Comparison of ENCODE assay signal across 19 cellular contexts in the genomic region with DNA sequence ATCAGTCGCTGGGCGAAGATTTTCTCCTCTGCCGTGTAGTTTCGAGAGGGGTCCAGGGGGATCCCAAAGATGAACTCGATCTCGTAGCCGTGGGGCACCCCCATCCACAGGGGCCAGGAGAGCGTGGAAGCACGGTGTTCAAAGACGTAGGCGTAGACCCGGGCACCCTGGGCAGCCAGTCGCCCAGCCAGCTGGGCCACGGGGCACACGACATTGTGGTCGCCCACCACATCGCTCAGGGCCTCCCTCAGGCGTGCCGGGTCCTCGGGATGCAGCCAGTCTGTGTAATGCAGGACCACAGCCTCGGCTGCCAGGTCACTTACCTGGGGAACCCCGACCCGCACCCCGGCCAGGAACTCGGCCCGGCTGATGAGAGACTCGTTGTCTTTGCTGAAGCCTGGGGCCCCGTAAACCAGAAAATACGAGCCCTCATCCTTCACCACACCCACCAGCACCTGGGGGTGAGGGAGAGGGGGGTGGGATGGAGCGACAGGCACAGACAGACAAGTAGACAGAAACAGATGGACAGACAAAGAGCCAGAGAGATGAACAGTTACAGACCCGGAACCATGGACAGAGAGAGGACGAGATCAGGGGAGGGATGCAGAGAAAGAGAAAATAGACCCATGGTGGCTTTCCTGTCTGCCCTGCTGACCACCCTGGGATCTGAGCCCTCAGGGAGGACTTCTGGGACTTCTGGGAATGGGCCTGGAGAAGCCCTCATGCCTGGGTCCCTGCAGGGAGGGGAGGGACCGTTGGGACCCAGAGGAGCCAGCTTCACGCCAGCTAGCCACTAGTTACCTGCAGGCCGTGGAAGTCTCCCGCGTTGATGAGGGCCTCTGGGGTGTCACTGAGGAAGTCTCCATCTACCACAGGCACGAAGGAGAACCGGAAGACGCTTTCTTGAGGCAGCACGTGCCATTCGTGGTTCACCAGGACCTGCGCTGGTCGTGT. TPM values are rescaled to one million over a fixed set of nuclear protein-coding genes. Genes with fewer than 3 reads are reported as not detected.
A peak's percentile ranks its signal among the peaks of the same experiment; 100 is the strongest.
DNase-seq lines count a peak whose midpoint lies in the region; ATAC-seq and TF ChIP-seq lines count a peak whose summit lies in the region.
"Had no signal": no experiment of that assay in that cellular context is flagged by ENCODE, and none has a peak within 500 bp of the region (broad histone marks: within the 10 kb centered on the region; RNA-seq: fewer than 3 reads in every experiment).

No MANE protein-coding gene starts in this region.

- H4K20me1 ChIP-seq in hepatocyte (ENCODE audit: insufficient read depth, poor library complexity, severe bottlenecking) = no peaks in the 10 kb centered on the region

- peak; percentile 15 for DNase-seq in D341Med (ENCODE audit: low spot score)
- DNase-seq in glutamatergic neuron = no peak
- no peak for DNase-seq in psoas muscle
- no peak for DNase-seq in hepatocyte (ENCODE audit: low spot score)
- no peak for DNase-seq in Peyer's patch
- no peak for DNase-seq in immature natural killer cell
- DNase-seq: activated CD4-positive, alpha-beta memory T cell treated with anti-CD3 and anti-CD28 coated beads, Interleukin-2, amount 10 ng/mL, durations not matched to agents 7 days and 5 days; activated naive CD8-positive, alpha-beta T cell treated with anti-CD3 and anti-CD28 coated beads for 36 hours; activated T-cell treated with anti-CD3 and anti-CD28 coated beads, Interleukin-2, amount 50 U/mL, for 24 hours; BE2C; DMS53; HCEC 1CT; NCI-H2227 treated with DMSO at 0.1 percent for 48 hours; NK-92 treated with Interleukin-12 subunit alpha and Interleukin-12 subunit beta, amount 100 ng/mL, for 24 hours; occipital lobe had no signal

- no peak for TF ChIP-seq POLR2A in Peyer's patch (IDR thresholded peaks at IDR 0.05)

- H3K4me3 ChIP-seq in psoas muscle = peak overlapping the region; percentile 79
- H3K4me3 ChIP-seq in hepatocyte = no peak overlapping the region
- no peak overlapping the region for H3K4me3 ChIP-seq in Peyer's patch
- H3K4me3 ChIP-seq: breast epithelium, thoracic aorta had no signal

- no peaks in the 10 kb centered on the region for H3K9me3 ChIP-seq in psoas muscle
- H3K9me3 ChIP-seq in hepatocyte (ENCODE audit: low read depth) = no peaks in the 10 kb centered on the region
- H3K9me3 ChIP-seq in Peyer's patch = no peaks in the 10 kb centered on the region
- H3K9me3 ChIP-seq: BE2C, breast epithelium, thoracic aorta had no signal

- peaks cover 0 to 6% (median 0%) of the 10 kb centered on the region in 3 donors for H3K27me3 ChIP-seq in psoas muscle (ENCODE audit: insufficient read depth in 3 of 3, low read length in 2 of 3)
- H3K27me3 ChIP-seq in hepatocyte = peaks cover 14% of the 10 kb centered on the region
- H3K27me3 ChIP-seq in Peyer's patch = peaks cover 0 to 16% of the 10 kb centered on the region in 2 donors

- peaks cover 0 to 11% of the 10 kb centered on the region in 2 donors for H3K36me3 ChIP-seq in psoas muscle (ENCODE audit: insufficient read depth in 1 of 2, low read depth in 1 of 2)
- no peaks in the 10 kb centered on the region for H3K36me3 ChIP-seq in hepatocyte (replicated peaks; ENCODE audit: insufficient read depth, low read depth)
- peaks cover 0 to 10% (median 0%) of the 10 kb centered on the region in 3 donors for H3K36me3 ChIP-seq in Peyer's patch
- H3K36me3 ChIP-seq: breast epithelium had no signal

- TF ChIP-seq EP300 in Ishikawa (IDR thresholded peaks at IDR 0.05; ENCODE audit: borderline replicate concordance) = no peak

- H3K27me3 Mint-ChIP-seq in glutamatergic neuron (ENCODE audit: unreplicated experiment) (peaks cover 22% of the 10 kb centered on the region), immature natural killer cell (ENCODE audit: low read depth in 3 of 3) (peaks cover 10 to 16% (median 13%) of the 10 kb centered on the region in 3 donors)

- ATAC-seq in psoas muscle = no peak

- H3K4me2 ChIP-seq in hepatocyte = no peak overlapping the region

- H3K4me1 Mint-ChIP-seq in glutamatergic neuron (ENCODE audit: low read depth, unreplicated experiment) (peaks cover 16% of the 10 kb centered on the region), immature natural killer cell (peaks cover 30 to 38% of the 10 kb centered on the region in 2 donors)

- intact Hi-C loops in psoas muscle (cut with DNase I) = no loop called here

- H3K27ac ChIP-seq in psoas muscle (peak overlapping the region; percentile 85), hepatocyte (no peak overlapping the region), Peyer's patch (no peak overlapping the region)
- H3K27ac ChIP-seq: breast epithelium, thoracic aorta had no signal

- no peak for TF ChIP-seq CTCF in glutamatergic neuron (IDR thresholded peaks at IDR 0.05; ENCODE audit: partially characterized antibody, unreplicated experiment)
- TF ChIP-seq CTCF in psoas muscle (IDR thresholded peaks at IDR 0.05) = no peak
- no peak for TF ChIP-seq CTCF in hepatocyte (IDR thresholded peaks at IDR 0.05; ENCODE audit: poor library complexity)
- TF ChIP-seq CTCF in Peyer's patch (IDR thresholded peaks at IDR 0.05) = no peak

- peak overlapping the region; percentile 61 for H3K4me3 Mint-ChIP-seq in glutamatergic neuron (ENCODE audit: unreplicated experiment)
- H3K4me3 Mint-ChIP-seq in immature natural killer cell = peak overlapping the region in 2 of 5 donors; percentile 16 to 26
- H3K4me3 Mint-ChIP-seq: activated CD4-positive, alpha-beta memory T cell treated with anti-CD3 and anti-CD28 coated beads, Interleukin-2, amount 10 ng/mL, durations not matched to agents 7 days and 5 days; activated naive CD8-positive, alpha-beta T cell treated with anti-CD3 and anti-CD28 coated beads for 36 hours had no signal

- H3K9me3 Mint-ChIP-seq in glutamatergic neuron (ENCODE audit: unreplicated experiment) (peaks cover 16% of the 10 kb centered on the region), immature natural killer cell (peaks cover 0 to 2% (median 0%) of the 10 kb centered on the region in 6 donors)
- H3K9me3 Mint-ChIP-seq: activated CD4-positive, alpha-beta memory T cell treated with anti-CD3 and anti-CD28 coated beads, Interleukin-2, amount 10 ng/mL, durations not matched to agents 7 days and 5 days; activated naive CD8-positive, alpha-beta T cell treated with anti-CD3 and anti-CD28 coated beads for 36 hours; activated T-cell treated with anti-CD3 and anti-CD28 coated beads, Interleukin-2, amount 50 U/mL, for 24 hours had no signal

- H3K27ac Mint-ChIP-seq in glutamatergic neuron (ENCODE audit: unreplicated experiment) = no peak overlapping the region
- no peak overlapping the region for H3K27ac Mint-ChIP-seq in immature natural killer cell
- H3K27ac Mint-ChIP-seq: activated CD4-positive, alpha-beta memory T cell treated with anti-CD3 and anti-CD28 coated beads, Interleukin-2, amount 10 ng/mL, durations not matched to agents 7 days and 5 days; activated naive CD8-positive, alpha-beta T cell treated with anti-CD3 and anti-CD28 coated beads for 36 hours; activated T-cell treated with anti-CD3 and anti-CD28 coated beads, Interleukin-2, amount 50 U/mL, for 24 hours had no signal

- peaks cover 13% of the 10 kb centered on the region for H3K79me2 ChIP-seq in hepatocyte

- H3K9me2 ChIP-seq in hepatocyte (replicated peaks; ENCODE audit: insufficient read depth) = no peaks in the 10 kb centered on the region

- no peaks in the 10 kb centered on the region for H3K36me3 Mint-ChIP-seq in glutamatergic neuron (ENCODE audit: unreplicated experiment)
- H3K36me3 Mint-ChIP-seq in immature natural killer cell = peaks cover 0 to 2% (median 0%) of the 10 kb centered on the region in 3 donors

- no peak for TF ChIP-seq RAD21 in Ishikawa (IDR thresholded peaks at IDR 0.05; ENCODE audit: low read depth)

- H2AFZ ChIP-seq in hepatocyte = no peak overlapping the region

- WGBS in psoas muscle, 3 donors = 76 to 86% (median 81%) methylated on average over 44 of the region's 44 CpGs
- WGBS in hepatocyte (ENCODE audit: low lambda C conversion rate, missing lambda C conversion rate) = 95% methylated on average over 42 of the region's 44 CpGs

- H3K4me1 ChIP-seq in psoas muscle (peaks cover 34% of the 10 kb centered on the region), hepatocyte (ENCODE audit: insufficient read depth) (peaks cover 39% of the 10 kb centered on the region), Peyer's patch (peaks cover 7 to 66% (median 42%) of the 10 kb centered on the region in 4 donors)

TF ChIP-seq in Ishikawa, 13 proteins besides CTCF, POLR2A, EP300 and RAD21 (continues in another document):
- no peak for TF ChIP-seq YY1 (IDR thresholded peaks at IDR 0.05; ENCODE audit: low read depth)

RNA-seq across cellular contexts. Expression of a gene that starts 3.0 kb away (rescaled TPM):
- total RNA-seq in glutamatergic neuron (ENCODE audit: unreplicated experiment) = 30.0 TPM
- 10 to 100 TPM; 21.4 to 99.2 (median 36.8) TPM for total RNA-seq in psoas muscle
- 10 to 100 TPM; 10.7 to 23.8 (median 14.2) TPM for polyA plus RNA-seq in psoas muscle
- 3.2 and 4.6 TPM in 2 replicates for total RNA-seq in hepatocyte
- 16.3 and 18.3 TPM in 2 replicates for polyA plus RNA-seq in hepatocyte
- total RNA-seq in Peyer's patch = 10 to 100 TPM in 3 of 4 donors, 1 to 10 TPM in 1; 3.3 to 35.4 (median 25.3) TPM
- polyA plus RNA-seq in immature natural killer cell = not detected
- total RNA-seq: RPMI7951 had no signal

RNA-seq across cellular contexts. Expression of a gene that starts 3.1 kb away (rescaled TPM):
- total RNA-seq in glutamatergic neuron (ENCODE audit: unreplicated experiment) = 3.2 TPM
- total RNA-seq in psoas muscle = 1 to 10 TPM; 2.5 to 8.0 (median 6.0) TPM
- polyA plus RNA-seq in psoas muscle = 1 to 10 TPM; 3.7 to 7.6 (median 4.3) TPM
- 3.9 TPM in 2 replicates for total RNA-seq in hepatocyte
- polyA plus RNA-seq in hepatocyte = 4.2 and 4.3 TPM in 2 replicates
- 1 to 10 TPM; 4.1 to 7.0 (median 5.2) TPM for total RNA-seq in Peyer's patch
- 1 to 10 TPM in 1 of 3 donors, under 1 TPM in 1, not detected in 1; 0.59 to 1.1 TPM for polyA plus RNA-seq in immature natural killer cell

RNA-seq across cellular contexts. Expression of a gene that starts 17.7 kb away (rescaled TPM):
- total RNA-seq in glutamatergic neuron (ENCODE audit: unreplicated experiment) (213 TPM), psoas muscle (10 to 100 TPM; 46.8 to 79.8 (median 61.0) TPM), hepatocyte (35.8 and 49.1 TPM in 2 replicates), Peyer's patch (100 to 1,000 TPM in 2 of 4 donors, 10 to 100 TPM in 2; 60.9 to 272 (median 113) TPM)
- polyA plus RNA-seq in psoas muscle (10 to 100 TPM; 48.2 to 58.1 (median 51.2) TPM), hepatocyte (91.7 and 135 TPM in 2 replicates), immature natural killer cell (10 to 100 TPM; 24.9 to 73.4 (median 33.2) TPM)

RNA-seq across cellular contexts. Expression of a gene that starts 25.5 kb away (rescaled TPM):
- total RNA-seq in glutamatergic neuron (ENCODE audit: unreplicated experiment) = 13.1 TPM
- total RNA-seq in psoas muscle = 1 to 10 TPM; 5.0 to 8.8 (median 6.8) TPM
- 1 to 10 TPM; 4.3 to 7.1 (median 5.3) TPM for polyA plus RNA-seq in psoas muscle
- total RNA-seq in hepatocyte = 54.0 and 57.5 TPM in 2 replicates
- polyA plus RNA-seq in hepatocyte = 70.3 and 98.9 TPM in 2 replicates
- total RNA-seq in Peyer's patch = 10 to 100 TPM in 3 of 4 donors, 1 to 10 TPM in 1; 8.8 to 22.3 (median 15.4) TPM
- under 1 TPM in 1 of 3 donors, not detected in 2; 0.11 TPM for polyA plus RNA-seq in immature natural killer cell

RNA-seq across cellular contexts. Expression of a gene that starts 40.1 kb away (rescaled TPM):
- total RNA-seq in glutamatergic neuron (ENCODE audit: unreplicated experiment) (36.7 TPM), psoas muscle (1 to 10 TPM; 2.9 to 4.7 (median 3.9) TPM), hepatocyte (15.4 and 21.3 TPM in 2 replicates), Peyer's patch (10 to 100 TPM; 24.8 to 51.1 (median 28.2) TPM)
- polyA plus RNA-seq in psoas muscle (1 to 10 TPM; 2.2 to 3.3 (median 2.5) TPM), hepatocyte (17.1 and 23.5 TPM in 2 replicates), immature natural killer cell (1 to 10 TPM; 3.2 to 5.9 (median 4.7) TPM)
